2 cellular contexts compared by ENCODE assay signal in the genomic region with DNA sequence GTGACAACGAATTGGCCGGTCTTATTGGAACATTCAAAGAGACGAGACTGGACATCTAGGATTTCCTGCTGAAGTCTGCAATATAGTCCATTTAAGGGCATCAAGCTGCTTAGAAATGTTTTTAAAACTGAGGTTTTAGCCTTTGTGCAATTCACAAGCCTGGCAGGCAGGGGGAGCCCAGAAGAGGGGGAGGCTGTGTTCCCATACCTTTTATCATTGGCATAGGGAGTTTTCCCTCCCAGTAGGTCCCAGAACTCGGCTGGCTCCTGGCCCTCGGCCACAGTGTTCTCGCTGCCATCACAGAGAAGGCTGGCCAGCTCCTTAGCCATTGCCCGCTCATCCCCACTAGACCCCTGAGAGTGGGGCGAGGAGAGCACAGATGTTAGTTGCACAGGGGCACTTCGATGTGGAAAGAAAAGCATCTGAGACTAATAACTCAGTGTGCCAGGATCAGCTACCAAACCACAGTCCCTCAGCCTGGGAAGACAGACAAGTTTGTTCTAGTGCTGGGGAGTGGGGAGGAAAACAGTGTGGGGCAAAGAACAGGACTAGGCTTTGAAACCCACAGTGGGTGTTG.
A peak's percentile ranks its signal among the peaks of the same experiment; 100 is the strongest.
TF ChIP-seq lines count a peak whose summit lies in the region.

No MANE protein-coding gene starts in this region.

TF ChIP-seq in SK-N-SH, 30 proteins besides CTCF, POLR2A, EP300 and RAD21:
- TF ChIP-seq FOSL2 (IDR thresholded peaks at IDR 0.05; ENCODE audit: borderline replicate concordance, low read depth) (no peak), SMC3 (IDR thresholded peaks at IDR 0.05; ENCODE audit: low read depth, low read length) (peak; percentile 63)

TF ChIP-seq in HepG2, 621 proteins besides CTCF, POLR2A, EP300 and RAD21 (continues in another document):
- TF ChIP-seq RFX3 (CRISPR knock-in tag; IDR thresholded peaks at IDR 0.05) (no peak), ZNF253 (CRISPR knock-in tag; IDR thresholded peaks at IDR 0.05; ENCODE audit: borderline replicate concordance) (no peak), NFYC (CRISPR knock-in tag; IDR thresholded peaks at IDR 0.05) (no peak), ZNF34 (CRISPR knock-in tag; IDR thresholded peaks at IDR 0.05; ENCODE audit: borderline replicate concordance) (no peak), CCDC6 (CRISPR knock-in tag; IDR thresholded peaks at IDR 0.05) (no peak), FOXO1 (CRISPR knock-in tag; IDR thresholded peaks at IDR 0.05) (no peak), NR3C1 (CRISPR knock-in tag; IDR thresholded peaks at IDR 0.05) (no peak), ZNF772 (CRISPR knock-in tag; IDR thresholded peaks at IDR 0.05) (no peak), STAG1 (CRISPR knock-in tag; IDR thresholded peaks at IDR 0.05) (peak; percentile 73), ZNF552 (CRISPR knock-in tag; IDR thresholded peaks at IDR 0.05; ENCODE audit: borderline replicate concordance) (no peak), ZNF382 (CRISPR knock-in tag; IDR thresholded peaks at IDR 0.05; ENCODE audit: borderline replicate concordance) (no peak), ZNF430 (CRISPR knock-in tag; IDR thresholded peaks at IDR 0.05) (no peak), SMARCC2 (IDR thresholded peaks at IDR 0.05) (no peak), ZSCAN20 (CRISPR knock-in tag; IDR thresholded peaks at IDR 0.05; ENCODE audit: borderline replicate concordance) (no peak), ZNF274 (CRISPR knock-in tag; IDR thresholded peaks at IDR 0.05) (no peak), ATF7-NPFF (CRISPR knock-in tag; IDR thresholded peaks at IDR 0.05; ENCODE audit: low read depth) (no peak), HES4 (CRISPR knock-in tag; IDR thresholded peaks at IDR 0.05; ENCODE audit: borderline replicate concordance) (no peak), SP2 (CRISPR knock-in tag; IDR thresholded peaks at IDR 0.05) (no peak), BCL6 (CRISPR knock-in tag; IDR thresholded peaks at IDR 0.05) (no peak), ZNF761 (CRISPR knock-in tag; conservative IDR thresholded peaks at IDR 0.05) (no peak), SIX1 (CRISPR knock-in tag; IDR thresholded peaks at IDR 0.05; ENCODE audit: borderline replicate concordance) (no peak), DR1 (CRISPR knock-in tag; IDR thresholded peaks at IDR 0.05) (no peak), CENPT (CRISPR knock-in tag; IDR thresholded peaks at IDR 0.05; ENCODE audit: low read depth) (no peak), BHLHE40 (IDR thresholded peaks at IDR 0.05; ENCODE audit: low read length) (no peak), FOXK2 (IDR thresholded peaks at IDR 0.05) (no peak), SMARCE1 (IDR thresholded peaks at IDR 0.05; ENCODE audit: borderline replicate concordance) (no peak), SRF (IDR thresholded peaks at IDR 0.05; ENCODE audit: low read depth, low read length) (0 out of 2 replicates have a peak, but pooled peaks have one; percentile 17), ZNF501 (CRISPR knock-in tag; IDR thresholded peaks at IDR 0.05) (0 out of 2 replicates have a peak, but pooled peaks have one; percentile 27), MIER2 (CRISPR knock-in tag; IDR thresholded peaks at IDR 0.05) (no peak), NFATC3 (CRISPR knock-in tag; IDR thresholded peaks at IDR 0.05) (no peak)
- TF ChIP-seq, protein P1, sequence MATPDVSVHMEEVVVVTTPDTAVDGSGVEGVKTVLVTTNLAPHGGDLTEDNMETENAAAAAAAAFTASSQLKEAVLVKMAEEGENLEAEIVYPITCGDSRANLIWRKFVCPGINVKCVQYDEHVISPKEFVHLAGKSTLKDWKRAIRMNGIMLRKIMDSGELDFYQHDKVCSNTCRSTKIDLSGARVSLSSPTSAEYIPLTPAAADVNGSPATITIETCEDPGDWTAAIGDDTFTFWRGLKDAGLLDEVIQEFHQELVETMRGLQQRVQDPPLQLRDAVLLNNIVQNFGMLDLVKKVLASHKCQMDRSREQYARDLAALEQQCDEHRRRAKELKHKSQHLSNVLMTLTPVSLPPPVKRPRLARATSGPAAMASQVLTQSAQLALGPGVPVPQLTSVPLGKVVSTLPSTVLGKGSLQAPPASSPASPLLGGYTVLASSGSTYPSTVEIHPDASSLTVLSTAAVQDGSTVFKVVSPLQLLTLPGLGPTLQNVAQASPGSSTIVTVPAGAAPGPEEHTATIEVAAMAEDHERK (CRISPR knock-in tag; IDR thresholded peaks at IDR 0.05; ENCODE audit: low read depth): no peak
- TF ChIP-seq, protein P2, sequence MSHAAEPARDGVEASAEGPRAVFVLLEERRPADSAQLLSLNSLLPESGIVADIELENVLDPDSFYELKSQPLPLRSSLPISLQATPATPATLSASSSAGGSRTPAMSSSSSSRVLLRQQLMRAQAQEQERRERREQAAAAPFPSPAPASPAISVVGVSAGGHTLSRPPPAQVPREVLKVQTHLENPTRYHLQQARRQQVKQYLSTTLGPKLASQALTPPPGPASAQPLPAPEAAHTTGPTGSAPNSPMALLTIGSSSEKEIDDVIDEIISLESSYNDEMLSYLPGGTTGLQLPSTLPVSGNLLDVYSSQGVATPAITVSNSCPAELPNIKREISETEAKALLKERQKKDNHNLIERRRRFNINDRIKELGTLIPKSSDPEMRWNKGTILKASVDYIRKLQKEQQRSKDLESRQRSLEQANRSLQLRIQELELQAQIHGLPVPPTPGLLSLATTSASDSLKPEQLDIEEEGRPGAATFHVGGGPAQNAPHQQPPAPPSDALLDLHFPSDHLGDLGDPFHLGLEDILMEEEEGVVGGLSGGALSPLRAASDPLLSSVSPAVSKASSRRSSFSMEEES (CRISPR knock-in tag; IDR thresholded peaks at IDR 0.05): no peak
- TF ChIP-seq, protein P3, sequence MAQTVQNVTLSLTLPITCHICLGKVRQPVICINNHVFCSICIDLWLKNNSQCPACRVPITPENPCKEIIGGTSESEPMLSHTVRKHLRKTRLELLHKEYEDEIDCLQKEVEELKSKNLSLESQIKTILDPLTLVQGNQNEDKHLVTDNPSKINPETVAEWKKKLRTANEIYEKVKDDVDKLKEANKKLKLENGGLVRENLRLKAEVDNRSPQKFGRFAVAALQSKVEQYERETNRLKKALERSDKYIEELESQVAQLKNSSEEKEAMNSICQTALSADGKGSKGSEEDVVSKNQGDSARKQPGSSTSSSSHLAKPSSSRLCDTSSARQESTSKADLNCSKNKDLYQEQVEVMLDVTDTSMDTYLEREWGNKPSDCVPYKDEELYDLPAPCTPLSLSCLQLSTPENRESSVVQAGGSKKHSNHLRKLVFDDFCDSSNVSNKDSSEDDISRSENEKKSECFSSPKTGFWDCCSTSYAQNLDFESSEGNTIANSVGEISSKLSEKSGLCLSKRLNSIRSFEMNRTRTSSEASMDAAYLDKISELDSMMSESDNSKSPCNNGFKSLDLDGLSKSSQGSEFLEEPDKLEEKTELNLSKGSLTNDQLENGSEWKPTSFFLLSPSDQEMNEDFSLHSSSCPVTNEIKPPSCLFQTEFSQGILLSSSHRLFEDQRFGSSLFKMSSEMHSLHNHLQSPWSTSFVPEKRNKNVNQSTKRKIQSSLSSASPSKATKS (CRISPR knock-in tag; IDR thresholded peaks at IDR 0.05): no peak
- TF ChIP-seq, protein P4, sequence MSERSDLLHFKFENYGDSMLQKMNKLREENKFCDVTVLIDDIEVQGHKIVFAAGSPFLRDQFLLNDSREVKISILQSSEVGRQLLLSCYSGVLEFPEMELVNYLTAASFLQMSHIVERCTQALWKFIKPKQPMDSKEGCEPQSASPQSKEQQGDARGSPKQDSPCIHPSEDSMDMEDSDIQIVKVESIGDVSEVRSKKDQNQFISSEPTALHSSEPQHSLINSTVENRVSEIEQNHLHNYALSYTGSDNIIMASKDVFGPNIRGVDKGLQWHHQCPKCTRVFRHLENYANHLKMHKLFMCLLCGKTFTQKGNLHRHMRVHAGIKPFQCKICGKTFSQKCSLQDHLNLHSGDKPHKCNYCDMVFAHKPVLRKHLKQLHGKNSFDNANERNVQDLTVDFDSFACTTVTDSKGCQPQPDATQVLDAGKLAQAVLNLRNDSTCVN (CRISPR knock-in tag; IDR thresholded peaks at IDR 0.05; ENCODE audit: borderline replicate concordance): no peak
- TF ChIP-seq, protein P5, sequence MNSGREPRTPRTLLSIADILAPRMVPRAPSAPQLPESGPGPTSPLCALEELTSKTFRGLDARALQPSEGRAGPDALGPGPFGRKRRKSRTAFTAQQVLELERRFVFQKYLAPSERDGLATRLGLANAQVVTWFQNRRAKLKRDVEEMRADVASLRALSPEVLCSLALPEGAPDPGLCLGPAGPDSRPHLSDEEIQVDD (CRISPR knock-in tag; IDR thresholded peaks at IDR 0.05; ENCODE audit: borderline replicate concordance): no peak
- TF ChIP-seq, protein P6, sequence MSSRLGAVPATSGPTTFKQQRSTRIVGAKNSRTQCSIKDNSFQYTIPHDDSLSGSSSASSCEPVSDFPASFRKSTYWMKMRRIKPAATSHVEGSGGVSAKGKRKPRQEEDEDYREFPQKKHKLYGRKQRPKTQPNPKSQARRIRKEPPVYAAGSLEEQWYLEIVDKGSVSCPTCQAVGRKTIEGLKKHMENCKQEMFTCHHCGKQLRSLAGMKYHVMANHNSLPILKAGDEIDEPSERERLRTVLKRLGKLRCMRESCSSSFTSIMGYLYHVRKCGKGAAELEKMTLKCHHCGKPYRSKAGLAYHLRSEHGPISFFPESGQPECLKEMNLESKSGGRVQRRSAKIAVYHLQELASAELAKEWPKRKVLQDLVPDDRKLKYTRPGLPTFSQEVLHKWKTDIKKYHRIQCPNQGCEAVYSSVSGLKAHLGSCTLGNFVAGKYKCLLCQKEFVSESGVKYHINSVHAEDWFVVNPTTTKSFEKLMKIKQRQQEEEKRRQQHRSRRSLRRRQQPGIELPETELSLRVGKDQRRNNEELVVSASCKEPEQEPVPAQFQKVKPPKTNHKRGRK (CRISPR knock-in tag; IDR thresholded peaks at IDR 0.05): no peak
- TF ChIP-seq, protein P7, sequence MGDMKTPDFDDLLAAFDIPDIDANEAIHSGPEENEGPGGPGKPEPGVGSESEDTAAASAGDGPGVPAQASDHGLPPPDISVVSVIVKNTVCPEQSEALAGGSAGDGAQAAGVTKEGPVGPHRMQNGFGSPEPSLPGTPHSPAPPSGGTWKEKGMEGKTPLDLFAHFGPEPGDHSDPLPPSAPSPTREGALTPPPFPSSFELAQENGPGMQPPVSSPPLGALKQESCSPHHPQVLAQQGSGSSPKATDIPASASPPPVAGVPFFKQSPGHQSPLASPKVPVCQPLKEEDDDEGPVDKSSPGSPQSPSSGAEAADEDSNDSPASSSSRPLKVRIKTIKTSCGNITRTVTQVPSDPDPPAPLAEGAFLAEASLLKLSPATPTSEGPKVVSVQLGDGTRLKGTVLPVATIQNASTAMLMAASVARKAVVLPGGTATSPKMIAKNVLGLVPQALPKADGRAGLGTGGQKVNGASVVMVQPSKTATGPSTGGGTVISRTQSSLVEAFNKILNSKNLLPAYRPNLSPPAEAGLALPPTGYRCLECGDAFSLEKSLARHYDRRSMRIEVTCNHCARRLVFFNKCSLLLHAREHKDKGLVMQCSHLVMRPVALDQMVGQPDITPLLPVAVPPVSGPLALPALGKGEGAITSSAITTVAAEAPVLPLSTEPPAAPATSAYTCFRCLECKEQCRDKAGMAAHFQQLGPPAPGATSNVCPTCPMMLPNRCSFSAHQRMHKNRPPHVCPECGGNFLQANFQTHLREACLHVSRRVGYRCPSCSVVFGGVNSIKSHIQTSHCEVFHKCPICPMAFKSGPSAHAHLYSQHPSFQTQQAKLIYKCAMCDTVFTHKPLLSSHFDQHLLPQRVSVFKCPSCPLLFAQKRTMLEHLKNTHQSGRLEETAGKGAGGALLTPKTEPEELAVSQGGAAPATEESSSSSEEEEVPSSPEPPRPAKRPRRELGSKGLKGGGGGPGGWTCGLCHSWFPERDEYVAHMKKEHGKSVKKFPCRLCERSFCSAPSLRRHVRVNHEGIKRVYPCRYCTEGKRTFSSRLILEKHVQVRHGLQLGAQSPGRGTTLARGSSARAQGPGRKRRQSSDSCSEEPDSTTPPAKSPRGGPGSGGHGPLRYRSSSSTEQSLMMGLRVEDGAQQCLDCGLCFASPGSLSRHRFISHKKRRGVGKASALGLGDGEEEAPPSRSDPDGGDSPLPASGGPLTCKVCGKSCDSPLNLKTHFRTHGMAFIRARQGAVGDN (CRISPR knock-in tag; IDR thresholded peaks at IDR 0.05): peak; percentile 34; the same call in 1 of the 2 replicates
- TF ChIP-seq, protein P8, sequence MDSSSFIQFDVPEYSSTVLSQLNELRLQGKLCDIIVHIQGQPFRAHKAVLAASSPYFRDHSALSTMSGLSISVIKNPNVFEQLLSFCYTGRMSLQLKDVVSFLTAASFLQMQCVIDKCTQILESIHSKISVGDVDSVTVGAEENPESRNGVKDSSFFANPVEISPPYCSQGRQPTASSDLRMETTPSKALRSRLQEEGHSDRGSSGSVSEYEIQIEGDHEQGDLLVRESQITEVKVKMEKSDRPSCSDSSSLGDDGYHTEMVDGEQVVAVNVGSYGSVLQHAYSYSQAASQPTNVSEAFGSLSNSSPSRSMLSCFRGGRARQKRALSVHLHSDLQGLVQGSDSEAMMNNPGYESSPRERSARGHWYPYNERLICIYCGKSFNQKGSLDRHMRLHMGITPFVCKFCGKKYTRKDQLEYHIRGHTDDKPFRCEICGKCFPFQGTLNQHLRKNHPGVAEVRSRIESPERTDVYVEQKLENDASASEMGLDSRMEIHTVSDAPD (CRISPR knock-in tag; IDR thresholded peaks at IDR 0.05): no peak
- TF ChIP-seq, protein P9, sequence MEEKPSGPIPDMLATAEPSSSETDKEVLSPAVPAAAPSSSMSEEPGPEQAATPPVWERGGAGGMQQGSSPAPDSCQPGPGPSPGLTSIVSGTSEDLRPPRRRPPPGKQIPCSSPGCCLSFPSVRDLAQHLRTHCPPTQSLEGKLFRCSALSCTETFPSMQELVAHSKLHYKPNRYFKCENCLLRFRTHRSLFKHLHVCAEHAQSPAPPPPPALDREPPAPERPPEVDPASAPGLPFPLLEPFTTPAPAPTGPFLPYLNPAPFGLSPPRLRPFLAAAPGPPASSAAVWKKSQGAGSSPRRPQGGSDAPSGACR (CRISPR knock-in tag; IDR thresholded peaks at IDR 0.05): no peak
- TF ChIP-seq, protein P10, sequence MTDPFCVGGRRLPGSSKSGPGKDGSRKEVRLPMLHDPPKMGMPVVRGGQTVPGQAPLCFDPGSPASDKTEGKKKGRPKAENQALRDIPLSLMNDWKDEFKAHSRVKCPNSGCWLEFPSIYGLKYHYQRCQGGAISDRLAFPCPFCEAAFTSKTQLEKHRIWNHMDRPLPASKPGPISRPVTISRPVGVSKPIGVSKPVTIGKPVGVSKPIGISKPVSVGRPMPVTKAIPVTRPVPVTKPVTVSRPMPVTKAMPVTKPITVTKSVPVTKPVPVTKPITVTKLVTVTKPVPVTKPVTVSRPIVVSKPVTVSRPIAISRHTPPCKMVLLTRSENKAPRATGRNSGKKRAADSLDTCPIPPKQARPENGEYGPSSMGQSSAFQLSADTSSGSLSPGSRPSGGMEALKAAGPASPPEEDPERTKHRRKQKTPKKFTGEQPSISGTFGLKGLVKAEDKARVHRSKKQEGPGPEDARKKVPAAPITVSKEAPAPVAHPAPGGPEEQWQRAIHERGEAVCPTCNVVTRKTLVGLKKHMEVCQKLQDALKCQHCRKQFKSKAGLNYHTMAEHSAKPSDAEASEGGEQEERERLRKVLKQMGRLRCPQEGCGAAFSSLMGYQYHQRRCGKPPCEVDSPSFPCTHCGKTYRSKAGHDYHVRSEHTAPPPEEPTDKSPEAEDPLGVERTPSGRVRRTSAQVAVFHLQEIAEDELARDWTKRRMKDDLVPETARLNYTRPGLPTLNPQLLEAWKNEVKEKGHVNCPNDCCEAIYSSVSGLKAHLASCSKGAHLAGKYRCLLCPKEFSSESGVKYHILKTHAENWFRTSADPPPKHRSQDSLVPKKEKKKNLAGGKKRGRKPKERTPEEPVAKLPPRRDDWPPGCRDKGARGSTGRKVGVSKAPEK (CRISPR knock-in tag; IDR thresholded peaks at IDR 0.05; ENCODE audit: borderline replicate concordance): no peak
